ENCODE assay signal across 8 cellular contexts in the genomic region with DNA sequence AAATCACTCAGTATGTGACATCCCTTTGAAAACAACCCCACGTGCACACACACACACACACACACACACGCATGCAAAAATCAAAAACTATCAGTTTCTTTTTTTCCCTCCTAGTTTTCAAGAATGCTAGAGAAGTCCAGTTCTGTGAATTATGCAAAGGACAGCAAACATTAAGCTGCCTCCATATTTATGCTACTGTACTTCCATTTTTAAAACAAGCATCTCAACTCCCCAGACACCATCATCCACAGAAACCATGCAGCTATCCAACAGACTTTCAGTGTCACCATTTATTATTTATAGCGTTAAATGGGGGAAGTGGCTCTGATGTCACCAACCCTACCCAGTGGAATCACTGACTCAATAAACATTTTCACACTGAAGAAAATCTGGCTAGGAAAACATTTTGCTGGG. TPM values are rescaled to one million over a fixed set of nuclear protein-coding genes. Genes with fewer than 3 reads are reported as not detected.
DNase-seq lines count a peak whose midpoint lies in the region; ATAC-seq and TF ChIP-seq lines count a peak whose summit lies in the region.

No MANE protein-coding gene starts in this region.

- H3K4me3 ChIP-seq in AG10803 (ENCODE audit: low read length) (peak overlapping the region; percentile 96), iPS-18c (ENCODE audit: insufficient read depth, low read depth, low read length) (peak overlapping the region; percentile 79), stomach (peak overlapping the region; percentile 91 to 99 (median 92))
- H3K4me3 ChIP-seq in Jurkat, Clone E6-1 (ENCODE audit: low read length), result peak overlapping the region; percentile 99

- 9 to 22% (median 16%) methylated on average over 3 of the region's 3 CpGs for WGBS in stomach, 5 donors

- TF ChIP-seq CTCF in AG10803 (conservative IDR thresholded peaks at IDR 0.05; ENCODE audit: low read length) (no peak), stomach (IDR thresholded peaks at IDR 0.05) (no peak)

- peaks cover 59% of the 10 kb centered on the region for H3K4me1 Mint-ChIP-seq in activated naive CD4-positive, alpha-beta T cell treated with anti-CD3 and anti-CD28 coated beads, Interleukin-2, amount 10 ng/mL, durations not matched to agents 7 days and 5 days

- CTCF ChIA-PET in activated naive CD4-positive, alpha-beta T cell treated with anti-CD3 and anti-CD28 coated beads, Interleukin-2, amount 10 ng/mL, durations not matched to agents 7 days and 5 days (lab: Charles Lee), result interaction anchor here (0.6 to 3.7 kb wide), 4 partner anchors 92 to 282 kb away, joined by 3 to 29 read pairs (median 4); no protein-coding TSS in a partner anchor

- peak overlapping the region; percentile 93 for H3K27ac Mint-ChIP-seq in activated naive CD4-positive, alpha-beta T cell treated with anti-CD3 and anti-CD28 coated beads, Interleukin-2, amount 10 ng/mL, durations not matched to agents 7 days and 5 days

- H3K9me3 Mint-ChIP-seq in activated naive CD4-positive, alpha-beta T cell treated with anti-CD3 and anti-CD28 coated beads, Interleukin-2, amount 10 ng/mL, durations not matched to agents 7 days and 5 days, result no peaks in the 10 kb centered on the region

- H3K36me3 Mint-ChIP-seq in activated naive CD4-positive, alpha-beta T cell treated with anti-CD3 and anti-CD28 coated beads, Interleukin-2, amount 10 ng/mL, durations not matched to agents 7 days and 5 days, result peaks cover 12% of the 10 kb centered on the region

- intact Hi-C loops in stomach (cut with DNase I; ENCODE audit: low total_unique reads), result no loop called here

- H3K9me3 ChIP-seq in iPS-18c (ENCODE audit: control insufficient read depth, insufficient read depth, low read length) (no peaks in the 10 kb centered on the region), stomach (no peaks in the 10 kb centered on the region)

- no peak for TF ChIP-seq EP300 in stomach (IDR thresholded peaks at IDR 0.05)

- peaks cover 40 to 79% (median 57%) of the 10 kb centered on the region in 4 donors for H3K4me1 ChIP-seq in stomach

- no peak for ATAC-seq in GM21737 (IDR thresholded peaks at IDR 0.05; ENCODE audit: unreplicated experiment)

- peak; percentile 20 for DNase-seq in AG10803 (ENCODE audit: low read depth)
- DNase-seq in Jurkat, Clone E6-1 (ENCODE audit: low read depth, low spot score), result no peak
- DNase-seq in activated naive CD4-positive, alpha-beta T cell treated with anti-CD3 and anti-CD28 coated beads, Interleukin-2, amount 10 ng/mL, durations not matched to agents 7 days and 5 days, result peak; percentile 28
- no peak for DNase-seq in stomach
- no peak for DNase-seq in NCI-H2227 treated with DMSO at 0.1 percent for 48 hours (lab: John Stamatoyannopoulos, UW)
- DNase-seq in SK-N-DZ (ENCODE audit: low spot score), result no peak

- H3K27ac ChIP-seq in stomach, result peak overlapping the region; percentile 98 to 100 (median 98)

- no peaks in the 10 kb centered on the region for H3K36me3 ChIP-seq in stomach

- H3K27me3 Mint-ChIP-seq in activated naive CD4-positive, alpha-beta T cell treated with anti-CD3 and anti-CD28 coated beads, Interleukin-2, amount 10 ng/mL, durations not matched to agents 7 days and 5 days, result no peaks in the 10 kb centered on the region

- H3K4me3 Mint-ChIP-seq in activated naive CD4-positive, alpha-beta T cell treated with anti-CD3 and anti-CD28 coated beads, Interleukin-2, amount 10 ng/mL, durations not matched to agents 7 days and 5 days, result peak overlapping the region; percentile 87

- no peak for TF ChIP-seq POLR2A in stomach (IDR thresholded peaks at IDR 0.05)

- no peaks in the 10 kb centered on the region for H3K27me3 ChIP-seq in stomach

RNA-seq across cellular contexts. Expression of a gene that starts 1.6 kb away (rescaled TPM):
- 24.2 TPM for polyA plus RNA-seq in Jurkat, Clone E6-1 (2012; ENCODE audit: insufficient read depth, insufficient read length)
- total RNA-seq in stomach, result 100 to 1,000 TPM in 3 of 5 donors, 10 to 100 TPM in 1, 1 to 10 TPM in 1; 4.3 to 117 (median 101) TPM
- 10 to 100 TPM in 2 of 3 donors, 1 to 10 TPM in 1; 9.0 to 29.3 (median 19.9) TPM for polyA plus RNA-seq in stomach
- 56.2 and 72.9 TPM in 2 replicates for polyA plus RNA-seq in SK-N-DZ (2014; cell fraction: cytosol; rRNA removed)
- 32.8 and 35.4 TPM in 2 replicates for polyA plus RNA-seq in SK-N-DZ (2014; cell fraction: nucleus; rRNA removed)

Comparison
In these comparisons a context has a peak if more than half of its experiments do, and no peak if none do; other contexts are left out.
1. DNase-seq: peak in AG10803 (single experiment) and activated naive CD4-positive, alpha-beta T cell treated with anti-CD3 and anti-CD28 coated beads, Interleukin-2, amount 10 ng/mL, durations not matched to agents 7 days and 5 days (single experiment); none in Jurkat, Clone E6-1 (single experiment), stomach (single experiment), NCI-H2227 treated with DMSO at 0.1 percent for 48 hours (single experiment) and SK-N-DZ (single experiment).
2. Peak in every context shown above with its lines, with median percentiles within 50 percentile points of each other: H3K4me3 ChIP-seq.